ENCODE assay signal across 9 cellular contexts in genomic region chr4:105472871-105473339, GRCh38. TPM values are rescaled to one million over a fixed set of nuclear protein-coding genes. Genes with fewer than 3 reads are reported as not detected.
A peak's percentile ranks its signal among the peaks of the same experiment; 100 is the strongest.
DNase-seq lines count a peak whose midpoint lies in the region; ATAC-seq, FAIRE-seq and TF ChIP-seq lines count a peak whose summit lies in the region.
"Had no signal": no experiment of that assay in that cellular context is flagged by ENCODE, and none has a peak within 500 bp of the region (broad histone marks: within the 10 kb centered on the region; RNA-seq: fewer than 3 reads in every experiment).

No MANE protein-coding gene starts in this region.

- H3K9ac ChIP-seq in HUES48 (ENCODE audit: low read depth, low read length) (peak overlapping the region; percentile 93), astrocyte (ENCODE audit: low read length) (peak overlapping the region; percentile 93)

- H3K4me1 ChIP-seq in HUES48 (ENCODE audit: control insufficient read depth, insufficient read depth, low read length) = peaks cover 13% of the 10 kb centered on the region; the same call in 1 of the 2 replicates
- H3K4me1 ChIP-seq in astrocyte (ENCODE audit: insufficient read depth, low read length) = peaks cover 11% of the 10 kb centered on the region
- peaks cover 13 to 48% of the 10 kb centered on the region in 2 donors for H3K4me1 ChIP-seq in left lung
- peaks cover 14 to 19% of the 10 kb centered on the region in 2 donors for H3K4me1 ChIP-seq in thyroid gland

- no peak for TF ChIP-seq POLR2A in thyroid gland (IDR thresholded peaks at IDR 0.05)

- H4K20me1 ChIP-seq in astrocyte (ENCODE audit: insufficient read depth, low read length) = peaks cover 32% of the 10 kb centered on the region

- peak overlapping the region; percentile 100 for H3K27ac Mint-ChIP-seq in activated CD4-positive, alpha-beta T cell treated with anti-CD3 and anti-CD28 coated beads, Interleukin-2, amount 10 ng/mL, durations not matched to agents 24 days and 14 days
- H3K27ac Mint-ChIP-seq in astrocyte (ENCODE audit: unreplicated experiment) = peak overlapping the region; percentile 96

- H3K36me3 ChIP-seq in HUES48 (ENCODE audit: control insufficient read depth, insufficient read depth, low read length) = peaks cover 15% of the 10 kb centered on the region
- H3K36me3 ChIP-seq in astrocyte (ENCODE audit: insufficient read depth, low read length) = peaks cover 3% of the 10 kb centered on the region
- no peaks in the 10 kb centered on the region for H3K36me3 ChIP-seq in left lung
- no peaks in the 10 kb centered on the region for H3K36me3 ChIP-seq in thyroid gland

- H2AFZ ChIP-seq in astrocyte (ENCODE audit: low read depth, low read length) = peak overlapping the region; percentile 84

- ATAC-seq in left lung = peak; percentile 5
- ATAC-seq in GM19035 (IDR thresholded peaks at IDR 0.05; ENCODE audit: unreplicated experiment) = no peak

- H3K4me3 ChIP-seq in HUES48 (ENCODE audit: low read depth, low read length) = peak overlapping the region; percentile 93
- peak overlapping the region; percentile 73 for H3K4me3 ChIP-seq in astrocyte (ENCODE audit: insufficient read depth, low read depth, low read length)
- peak overlapping the region; percentile 83 to 86 for H3K4me3 ChIP-seq in left lung
- H3K4me3 ChIP-seq in thyroid gland (replicated peaks in 1 of 3) = peak overlapping the region; percentile 79 to 85 (median 82)

- peaks cover 51% of the 10 kb centered on the region for H3K79me2 ChIP-seq in astrocyte (ENCODE audit: insufficient read depth, low read length)

- H3K4me2 ChIP-seq in astrocyte (ENCODE audit: low read length) = peak overlapping the region; percentile 95

- no peaks in the 10 kb centered on the region for H3K9me3 ChIP-seq in HUES48 (ENCODE audit: control insufficient read depth, insufficient read depth, low read length)
- no peaks in the 10 kb centered on the region for H3K9me3 ChIP-seq in astrocyte (ENCODE audit: insufficient read depth, low read depth, low read length)
- H3K9me3 ChIP-seq in left lung = no peaks in the 10 kb centered on the region
- H3K9me3 ChIP-seq in thyroid gland = no peaks in the 10 kb centered on the region

- no peaks in the 10 kb centered on the region for H3K9me3 Mint-ChIP-seq in activated CD4-positive, alpha-beta T cell treated with anti-CD3 and anti-CD28 coated beads, Interleukin-2, amount 10 ng/mL, durations not matched to agents 24 days and 14 days
- no peaks in the 10 kb centered on the region for H3K9me3 Mint-ChIP-seq in astrocyte (ENCODE audit: unreplicated experiment)

- peak overlapping the region; percentile 99 for H3K4me3 Mint-ChIP-seq in activated CD4-positive, alpha-beta T cell treated with anti-CD3 and anti-CD28 coated beads, Interleukin-2, amount 10 ng/mL, durations not matched to agents 24 days and 14 days
- H3K4me3 Mint-ChIP-seq in astrocyte (ENCODE audit: unreplicated experiment) = peak overlapping the region; percentile 98

- DNase-seq in activated CD4-positive, alpha-beta T cell treated with anti-CD3 and anti-CD28 coated beads, Interleukin-2, amount 10 ng/mL, durations not matched to agents 24 days and 14 days = no peak
- no peak for DNase-seq in activated CD4-positive, alpha-beta T cell treated with anti-CD3 and anti-CD28 coated beads for 48 hours
- DNase-seq in astrocyte (ENCODE audit: low read depth) = no peak
- DNase-seq in left lung = no peak
- DNase-seq in thyroid gland = no peak
- no peak for DNase-seq in G401 (ENCODE audit: low spot score)

- H3K27me3 Mint-ChIP-seq in activated CD4-positive, alpha-beta T cell treated with anti-CD3 and anti-CD28 coated beads, Interleukin-2, amount 10 ng/mL, durations not matched to agents 24 days and 14 days = peaks cover 6% of the 10 kb centered on the region
- H3K27me3 Mint-ChIP-seq in astrocyte (ENCODE audit: low read depth, unreplicated experiment) = no peaks in the 10 kb centered on the region

- in situ Hi-C loops in G401 (cut with HindIII; ENCODE audit: low sequenced_read_pairs) = no loop called here

- H3K4me1 Mint-ChIP-seq in activated CD4-positive, alpha-beta T cell treated with anti-CD3 and anti-CD28 coated beads, Interleukin-2, amount 10 ng/mL, durations not matched to agents 24 days and 14 days = peaks cover 26% of the 10 kb centered on the region
- peaks cover 13% of the 10 kb centered on the region for H3K4me1 Mint-ChIP-seq in astrocyte (ENCODE audit: low read depth, unreplicated experiment)

- H3K27me3 ChIP-seq in HUES48 (ENCODE audit: control insufficient read depth, insufficient read depth, low read length) (peaks cover 10% of the 10 kb centered on the region; the same call in 1 of the 2 replicates), astrocyte (ENCODE audit: insufficient read depth, low read length) (no peaks in the 10 kb centered on the region), left lung (no peaks in the 10 kb centered on the region), thyroid gland (no peaks in the 10 kb centered on the region)

- no peak for FAIRE-seq in astrocyte (lab: Jason Lieb, UNC)
- FAIRE-seq: frontal cortex had no signal

- peaks cover 21% of the 10 kb centered on the region for H3K36me3 Mint-ChIP-seq in activated CD4-positive, alpha-beta T cell treated with anti-CD3 and anti-CD28 coated beads, Interleukin-2, amount 10 ng/mL, durations not matched to agents 24 days and 14 days (ENCODE audit: low read depth)
- no peaks in the 10 kb centered on the region for H3K36me3 Mint-ChIP-seq in astrocyte (ENCODE audit: low read depth, unreplicated experiment)

- intact Hi-C loops in activated CD4-positive, alpha-beta T cell treated with anti-CD3 and anti-CD28 coated beads, Interleukin-2, amount 10 ng/mL, durations not matched to agents 24 days and 14 days (cut with micrococcal nuclease) = loop anchor here (1.0 to 5.0 kb wide), 10 partner anchors 167 to 844 kb away; partner anchors contain the start of genes AIMP1, GSTCD, INTS12 and TBCK
- intact Hi-C loops in left lung (cut with DNase I) = no loop called here
- intact Hi-C loops in thyroid gland (cut with DNase I) = loop anchor here (5.0 kb wide), 1 partner anchor 326 kb away; the partner anchor contains the start of gene TET2

- 4 to 5% methylated on average over 19 to 20 of the region's 20 CpGs for WGBS in thyroid gland, 2 donors

- H3K27ac ChIP-seq in HUES48 (ENCODE audit: low read depth, low read length) = peak overlapping the region; percentile 92
- peak overlapping the region; percentile 91 for H3K27ac ChIP-seq in astrocyte (ENCODE audit: low read depth, low read length)
- peak overlapping the region; percentile 99 for H3K27ac ChIP-seq in left lung
- H3K27ac ChIP-seq in thyroid gland = peak overlapping the region; percentile 98 to 100 (median 98)

- TF ChIP-seq CTCF in astrocyte (IDR thresholded peaks at IDR 0.05; ENCODE audit: insufficient read depth, low read depth, low read length) (no peak), left lung (IDR thresholded peaks at IDR 0.05) (no peak), thyroid gland (IDR thresholded peaks at IDR 0.05) (no peak)

RNA-seq across cellular contexts. Expression of gene PPA2, which starts 1.0 kb away (rescaled TPM):
- total RNA-seq in activated CD4-positive, alpha-beta T cell treated with anti-CD3 and anti-CD28 coated beads, Interleukin-2, amount 10 ng/mL, durations not matched to agents 24 days and 14 days = 65.2 and 69.3 TPM in 2 replicates
- total RNA-seq in astrocyte (47.0 and 52.3 TPM in 2 replicates), left lung (10 to 100 TPM; 75.3 to 76.9 TPM), thyroid gland (100 to 1,000 TPM; 182 to 435 (median 311) TPM)
- 203 and 214 TPM in 2 replicates for total RNA-seq in G401 (2014; rRNA removed; shearing (Covaris generic))

Comparison
In these comparisons a context has a peak if more than half of its experiments do, and no peak if none do; other contexts are left out.
1. intact Hi-C loops: an anchor here in activated CD4-positive, alpha-beta T cell treated with anti-CD3 and anti-CD28 coated beads, Interleukin-2, amount 10 ng/mL, durations not matched to agents 24 days and 14 days (1.0 to 5.0 kb wide) and thyroid gland (5.0 kb wide); none called in left lung.